ENCODE assay signal across 15 cellular contexts in genomic region chr17:60314423-60314822, GRCh38.
DNase-seq lines count a peak whose midpoint lies in the region; ATAC-seq and TF ChIP-seq lines count a peak whose summit lies in the region.
"Had no signal": no experiment of that assay in that cellular context is flagged by ENCODE, and none has a peak within 500 bp of the region (broad histone marks: within the 10 kb centered on the region; RNA-seq: fewer than 3 reads in every experiment).

No MANE protein-coding gene starts in this region.

- DNase-seq in GM06990 (ENCODE audit: extremely low read depth, insufficient read length) (peak; percentile 34), NCI-H1694 (lab: John Stamatoyannopoulos, UW) (no peak), NCI-H524 treated with DMSO at 0.1 percent for 48 hours (lab: John Stamatoyannopoulos, UW) (no peak), MG63 (no peak)
- no peak for DNase-seq in central memory CD8-positive, alpha-beta T cell (ENCODE audit: low spot score in 2 of 2)
- DNase-seq in activated CD8-positive, alpha-beta memory T cell treated with anti-CD3 and anti-CD28 coated beads, Interleukin-2, amount 50 U/mL, for 48 hours, result no peak
- DNase-seq: activated gamma-delta T cell, dermis blood vessel endothelial cell, erythroblast, NCI-H2107, NCI-H774, Peyer's patch had no signal

- no peaks in the 10 kb centered on the region for H3K9me3 Mint-ChIP-seq in central memory CD8-positive, alpha-beta T cell
- H3K9me3 Mint-ChIP-seq: neural crest cell had no signal

- H3K36me3 Mint-ChIP-seq in central memory CD8-positive, alpha-beta T cell (ENCODE audit: insufficient read depth), result peaks cover 3% of the 10 kb centered on the region

- ATAC-seq in GM18867 (IDR thresholded peaks at IDR 0.05; ENCODE audit: unreplicated experiment) (peak; percentile 76), HG02798 (IDR thresholded peaks at IDR 0.05; ENCODE audit: poor library complexity, unreplicated experiment) (peak; percentile 46)
- no peak for ATAC-seq in central memory CD8-positive, alpha-beta T cell (replicated peaks; ENCODE audit: extremely low read depth, poor library complexity, severe bottlenecking)

- H3K4me1 Mint-ChIP-seq in central memory CD8-positive, alpha-beta T cell, result peaks cover 24% of the 10 kb centered on the region
- H3K4me1 Mint-ChIP-seq: neural crest cell had no signal

- TF ChIP-seq CTCF in GM06990 (IDR thresholded peaks at IDR 0.05; ENCODE audit: insufficient read depth, low read length, poor library complexity, severe bottlenecking), result no peak

- H3K27me3 Mint-ChIP-seq in central memory CD8-positive, alpha-beta T cell, result no peaks in the 10 kb centered on the region

- no peak overlapping the region for H3K4me3 Mint-ChIP-seq in central memory CD8-positive, alpha-beta T cell
- H3K4me3 Mint-ChIP-seq: neural crest cell had no signal

- H3K27me3 ChIP-seq in GM06990 (replicated peaks; ENCODE audit: control insufficient read depth, insufficient read depth, low read length) (no peaks in the 10 kb centered on the region), MG63 (no peaks in the 10 kb centered on the region)
- H3K27me3 ChIP-seq: Peyer's patch had no signal

- H3K36me3 ChIP-seq in GM06990 (ENCODE audit: control insufficient read depth, insufficient read depth, low read length) (no peaks in the 10 kb centered on the region; the same call in none of the 2 replicates), MG63 (no peaks in the 10 kb centered on the region)
- H3K36me3 ChIP-seq: Peyer's patch had no signal

- H3K4me3 ChIP-seq in GM06990 (replicated peaks; ENCODE audit: low read depth, low read length) (no peak overlapping the region), MG63 (no peak overlapping the region)
- H3K4me3 ChIP-seq: Peyer's patch had no signal

- H3K9me3 ChIP-seq in MG63, result no peaks in the 10 kb centered on the region
- H3K9me3 ChIP-seq: Peyer's patch had no signal

- peak overlapping the region; percentile 7 for H3K27ac Mint-ChIP-seq in central memory CD8-positive, alpha-beta T cell (ENCODE audit: low read depth)
